13 cellular contexts compared by ENCODE assay signal in genomic region chr19:55441692-55442321, GRCh38. TPM values are rescaled to one million over a fixed set of nuclear protein-coding genes. Genes with fewer than 3 reads are reported as not detected.
A peak's percentile ranks its signal among the peaks of the same experiment; 100 is the strongest.
DNase-seq lines count a peak whose midpoint lies in the region; ATAC-seq and TF ChIP-seq lines count a peak whose summit lies in the region.
"Had no signal": no experiment of that assay in that cellular context is flagged by ENCODE, and none has a peak within 500 bp of the region (broad histone marks: within the 10 kb centered on the region; RNA-seq: fewer than 3 reads in every experiment).

No MANE protein-coding gene starts in this region.

- CTCF ChIA-PET in CD8-positive, alpha-beta memory T cell (lab: Charles Lee), result interaction anchor here (1.2 kb wide), 1 partner anchor 26 kb away, joined by 3 read pairs; no protein-coding TSS in a partner anchor
- CTCF ChIA-PET in RWPE1 (lab: Yijun Ruan, JAX), result interaction anchor here (0.6 kb wide), 1 partner anchor 46 kb away, joined by 3 read pairs; no protein-coding TSS in a partner anchor

- ATAC-seq in GM23338 (peak; percentile 67), T-helper 17 cell (peak; percentile 14), Right ventricle myocardium inferior (no peak)

- no peaks in the 10 kb centered on the region for H3K36me3 ChIP-seq in CD8-positive, alpha-beta memory T cell (ENCODE audit: insufficient read depth, low read length)
- no peaks in the 10 kb centered on the region for H3K36me3 ChIP-seq in GM23338 (ENCODE audit: insufficient read depth)

- peaks cover 0 to 3% (median 3%) of the 10 kb centered on the region in 5 donors for H3K9me3 Mint-ChIP-seq in CD8-positive, alpha-beta memory T cell
- H3K9me3 Mint-ChIP-seq in GM23338 (no peaks in the 10 kb centered on the region; the same call in none of the 3 replicates), immature natural killer cell (peaks cover 0 to 2% (median 0%) of the 10 kb centered on the region in 6 donors)
- H3K9me3 Mint-ChIP-seq: T-helper 1 cell treated with Interleukin-12 subunit alpha and Interleukin-12 subunit beta and Interleukin-4 antibody, amounts not matched to agents 30 μg/mL and 1 μg/mL, for 36 hours had no signal

- no peaks in the 10 kb centered on the region for H3K9me2 ChIP-seq in GM23338 (ENCODE audit: insufficient read depth)

- H2AFZ ChIP-seq in GM23338, result peak overlapping the region; percentile 84

- H3K4me1 Mint-ChIP-seq in CD8-positive, alpha-beta memory T cell, result peaks cover 13 to 29% (median 22%) of the 10 kb centered on the region in 3 donors
- H3K4me1 Mint-ChIP-seq in GM23338, result peaks cover 25% of the 10 kb centered on the region
- peaks cover 19% of the 10 kb centered on the region for H3K4me1 Mint-ChIP-seq in T-helper 17 cell
- H3K4me1 Mint-ChIP-seq in immature natural killer cell, result peaks cover 16 to 18% of the 10 kb centered on the region in 2 donors

- no peak for TF ChIP-seq CTCF in GM23338 (conservative IDR thresholded peaks at IDR 0.05; ENCODE audit: low read depth in 2 of 2)
- TF ChIP-seq CTCF in RWPE1 (conservative IDR thresholded peaks at IDR 0.05; ENCODE audit: low read depth), result no peak

- peaks cover 63 to 72% of the 10 kb centered on the region in 2 donors for H3K27me3 Mint-ChIP-seq in CD8-positive, alpha-beta memory T cell
- peaks cover 82% of the 10 kb centered on the region for H3K27me3 Mint-ChIP-seq in GM23338 (ENCODE audit: insufficient read depth, low read depth, poor library complexity)
- peaks cover 64% of the 10 kb centered on the region for H3K27me3 Mint-ChIP-seq in T-helper 17 cell
- peaks cover 26 to 55% (median 33%) of the 10 kb centered on the region in 3 donors for H3K27me3 Mint-ChIP-seq in immature natural killer cell (ENCODE audit: low read depth in 3 of 3)

- intact Hi-C loops in Right ventricle myocardium inferior (cut with DNase I), result no loop called here

- peaks cover 0 to 5% (median 1%) of the 10 kb centered on the region in 3 donors for H3K36me3 Mint-ChIP-seq in CD8-positive, alpha-beta memory T cell
- H3K36me3 Mint-ChIP-seq in GM23338 (ENCODE audit: low read depth), result no peaks in the 10 kb centered on the region; the same call in 2 of the 3 replicates
- H3K36me3 Mint-ChIP-seq in T-helper 17 cell (ENCODE audit: low read depth), result peaks cover 9% of the 10 kb centered on the region
- peaks cover 0 to 4% (median 3%) of the 10 kb centered on the region in 3 donors for H3K36me3 Mint-ChIP-seq in immature natural killer cell

- H3K9me3 ChIP-seq in CD8-positive, alpha-beta memory T cell (ENCODE audit: low read length), result no peaks in the 10 kb centered on the region
- no peaks in the 10 kb centered on the region for H3K9me3 ChIP-seq in T-helper 17 cell (ENCODE audit: control insufficient read depth, low read length, poor library complexity, severe bottlenecking)

- no peaks in the 10 kb centered on the region for H4K20me1 ChIP-seq in GM23338 (replicated peaks; ENCODE audit: insufficient read depth)

- no peak for DNase-seq in CD8-positive, alpha-beta memory T cell
- DNase-seq in GM23338 (ENCODE audit: low spot score), result peak; percentile 87
- no peak for DNase-seq in T-helper 17 cell
- no peak for DNase-seq in immature natural killer cell
- no peak for DNase-seq in H4 (ENCODE audit: low spot score)
- DNase-seq in RWPE1 (ENCODE audit: low spot score), result no peak
- DNase-seq in Right ventricle myocardium inferior (ENCODE audit: missing footprints), result no peak
- no peak for DNase-seq in UCSD-AML1 (lab: John Stamatoyannopoulos, UW; ENCODE audit: unreplicated experiment)
- DNase-seq: NCI-H226 had no signal

- H3K27ac Mint-ChIP-seq in CD8-positive, alpha-beta memory T cell, result peak overlapping the region in 2 of 8 donors; percentile 0 to 50
- H3K27ac Mint-ChIP-seq in GM23338 (no peak overlapping the region), T-helper 17 cell (no peak overlapping the region), immature natural killer cell (peak overlapping the region in 1 of 6 donors; percentile 25)

- peak overlapping the region; percentile 87 for H3K4me2 ChIP-seq in GM23338

- peaks cover 15% of the 10 kb centered on the region for H3K4me1 ChIP-seq in CD8-positive, alpha-beta memory T cell (ENCODE audit: insufficient read depth, low read length)
- peaks cover 12% of the 10 kb centered on the region; the same call in 1 of the 2 replicates for H3K4me1 ChIP-seq in GM23338 (ENCODE audit: insufficient read depth)

- POLR2A ChIA-PET in CD8-positive, alpha-beta memory T cell (lab: Charles Lee), result no interaction called here
- POLR2A ChIA-PET in RWPE1 (lab: Yijun Ruan, JAX; ENCODE audit: low non-redundant PET), result no interaction called here

- no peak overlapping the region for H3K4me3 ChIP-seq in CD8-positive, alpha-beta memory T cell (ENCODE audit: low read length)
- peak overlapping the region; percentile 67 for H3K4me3 ChIP-seq in GM23338

- no peaks in the 10 kb centered on the region for H3K79me2 ChIP-seq in GM23338 (replicated peaks; ENCODE audit: insufficient read depth)

- H3K27me3 ChIP-seq in CD8-positive, alpha-beta memory T cell (ENCODE audit: insufficient read depth, low read length, poor library complexity, severe bottlenecking), result peaks cover 47% of the 10 kb centered on the region
- H3K27me3 ChIP-seq in GM23338 (ENCODE audit: insufficient read depth), result peaks cover 85% of the 10 kb centered on the region

- H3K27ac ChIP-seq in CD8-positive, alpha-beta memory T cell (ENCODE audit: low read depth, low read length), result no peak overlapping the region
- H3K27ac ChIP-seq in GM23338 (ENCODE audit: low read depth), result no peak overlapping the region
- no peak overlapping the region for H3K27ac ChIP-seq in RWPE1

- peaks cover 9% of the 10 kb centered on the region for H3F3A ChIP-seq in GM23338 (replicated peaks; ENCODE audit: low read depth)

- peak overlapping the region in 5 of 7 donors; percentile 9 to 77 (median 41) for H3K4me3 Mint-ChIP-seq in CD8-positive, alpha-beta memory T cell
- peak overlapping the region; percentile 73 for H3K4me3 Mint-ChIP-seq in GM23338
- H3K4me3 Mint-ChIP-seq in T-helper 17 cell, result peak overlapping the region; percentile 76
- peak overlapping the region; percentile 5 to 54 (median 29) for H3K4me3 Mint-ChIP-seq in immature natural killer cell
- H3K4me3 Mint-ChIP-seq: T-helper 1 cell treated with Interleukin-12 subunit alpha and Interleukin-12 subunit beta and Interleukin-4 antibody, amounts not matched to agents 30 μg/mL and 1 μg/mL, for 36 hours had no signal

TF ChIP-seq in GM23338, 12 proteins besides CTCF, POLR2A, EP300 and RAD21:
- TF ChIP-seq ZNF331 (CRISPR knock-in tag; IDR thresholded peaks at IDR 0.05; ENCODE audit: low read depth) (no peak), EZH2 (IDR thresholded peaks at IDR 0.05; ENCODE audit: low read depth, unreplicated experiment) (peak; percentile 76), POLR2AphosphoS5 (IDR thresholded peaks at IDR 0.05; ENCODE audit: low read depth) (0 out of 2 replicates have a peak, but pooled peaks have one; percentile 21)
TF ChIP-seq in GM23338: peak in this region for 2.

RNA-seq across cellular contexts. Expression of gene SHISA7, which starts 1.3 kb away (rescaled TPM):
- total RNA-seq in CD8-positive, alpha-beta memory T cell, result not detected
- not detected for polyA plus RNA-seq in CD8-positive, alpha-beta memory T cell
- total RNA-seq in GM23338 (2014; rRNA removed; shearing (Covaris generic)), result 1.4 and 1.6 TPM in 2 replicates
- polyA plus RNA-seq in GM23338 (2016; fragmentation: Nextera tagmentation; extraction: Ambion mirVana) (0.32 and 0.37 TPM in 2 replicates), immature natural killer cell (not detected)
- total RNA-seq in T-helper 17 cell (not detected), Right ventricle myocardium inferior (not detected)
- not detected in 2 replicates for total RNA-seq in H4 (2014; rRNA removed; shearing (Covaris generic))
- total RNA-seq: left lobe of liver, pulmonary artery endothelial cell had no signal

RNA-seq across cellular contexts. Expression of gene ISOC2, which starts 19.6 kb away (rescaled TPM):
- total RNA-seq in CD8-positive, alpha-beta memory T cell, result 10 to 100 TPM; 33.7 to 38.8 TPM
- 32.0 TPM for polyA plus RNA-seq in CD8-positive, alpha-beta memory T cell
- total RNA-seq in GM23338 (2014; rRNA removed; shearing (Covaris generic)), result 82.1 and 85.2 TPM in 2 replicates
- polyA plus RNA-seq in GM23338 (2016; fragmentation: Nextera tagmentation; extraction: Ambion mirVana) (62.6 and 76.5 TPM in 2 replicates), immature natural killer cell (10 to 100 TPM; 30.4 to 46.0 (median 34.2) TPM)
- total RNA-seq in T-helper 17 cell (1 to 10 TPM; 6.5 to 7.2 TPM), Right ventricle myocardium inferior (55.2 TPM)
- total RNA-seq in H4 (2014; rRNA removed; shearing (Covaris generic)), result 187 and 279 TPM in 2 replicates

RNA-seq across cellular contexts. Expression of gene C19orf85, which starts 22.7 kb away (rescaled TPM):
- not detected for total RNA-seq in CD8-positive, alpha-beta memory T cell
- not detected for polyA plus RNA-seq in CD8-positive, alpha-beta memory T cell
- total RNA-seq in GM23338 (2014; rRNA removed; shearing (Covaris generic)), result 0.85 and 1.7 TPM in 2 replicates
- 2.1 and 3.4 TPM in 2 replicates for polyA plus RNA-seq in GM23338 (2016; fragmentation: Nextera tagmentation; extraction: Ambion mirVana)
- total RNA-seq in T-helper 17 cell, result not detected
- not detected for polyA plus RNA-seq in immature natural killer cell
- total RNA-seq in H4 (2014; rRNA removed; shearing (Covaris generic)), result not detected in 2 replicates
- not detected for total RNA-seq in Right ventricle myocardium inferior
- total RNA-seq: left lobe of liver, pulmonary artery endothelial cell had no signal
- polyA plus RNA-seq: adipose tissue had no signal

RNA-seq across cellular contexts. Expression of gene UBE2S, which starts 34.2 kb away (rescaled TPM):
- 100 to 1,000 TPM; 263 to 291 TPM for total RNA-seq in CD8-positive, alpha-beta memory T cell
- polyA plus RNA-seq in CD8-positive, alpha-beta memory T cell, result 42.5 TPM
- 363 and 469 TPM in 2 replicates for total RNA-seq in GM23338 (2014; rRNA removed; shearing (Covaris generic))
- polyA plus RNA-seq in GM23338 (2016; fragmentation: Nextera tagmentation; extraction: Ambion mirVana) (523 and 533 TPM in 2 replicates), immature natural killer cell (10 to 100 TPM; 40.2 to 72.1 (median 47.0) TPM)
- total RNA-seq in T-helper 17 cell (10 to 100 TPM; 64.6 to 78.1 TPM), Right ventricle myocardium inferior (31.2 TPM)
- total RNA-seq in H4 (2014; rRNA removed; shearing (Covaris generic)), result 284 and 324 TPM in 2 replicates

RNA-seq across cellular contexts. Expression of gene ZNF628, which starts 34.6 kb away (rescaled TPM):
- total RNA-seq in CD8-positive, alpha-beta memory T cell, result 1 to 10 TPM; 8.3 to 8.7 TPM
- 0.36 TPM for polyA plus RNA-seq in CD8-positive, alpha-beta memory T cell
- 10.7 and 12.7 TPM in 2 replicates for total RNA-seq in GM23338 (2014; rRNA removed; shearing (Covaris generic))
- 3.9 and 4.9 TPM in 2 replicates for polyA plus RNA-seq in GM23338 (2016; fragmentation: Nextera tagmentation; extraction: Ambion mirVana)
- total RNA-seq in T-helper 17 cell, result 10 to 100 TPM; 19.4 to 25.5 TPM
- polyA plus RNA-seq in immature natural killer cell, result under 1 TPM; 0.14 to 0.72 (median 0.21) TPM
- total RNA-seq in H4 (2014; rRNA removed; shearing (Covaris generic)), result 1.4 and 3.9 TPM in 2 replicates
- total RNA-seq in Right ventricle myocardium inferior, result 5.7 TPM
